ENCODE assay signal across 10 cellular contexts in genomic region chr5:142864293-142865260, GRCh38.
DNase-seq lines count a peak whose midpoint lies in the region; ATAC-seq and TF ChIP-seq lines count a peak whose summit lies in the region.
"Had no signal": no experiment of that assay in that cellular context is flagged by ENCODE, and none has a peak within 500 bp of the region (broad histone marks: within the 10 kb centered on the region; RNA-seq: fewer than 3 reads in every experiment).

No MANE protein-coding gene starts in this region.

- ATAC-seq in left cardiac atrium (no peak), GM21723 (IDR thresholded peaks at IDR 0.05; ENCODE audit: unreplicated experiment) (no peak), GM21825 (IDR thresholded peaks at IDR 0.05; ENCODE audit: unreplicated experiment) (no peak)

- no peaks in the 10 kb centered on the region for H3K9me3 Mint-ChIP-seq in progenitor cell of endocrine pancreas (ENCODE audit: low read depth)

- no peak overlapping the region for H3K4me3 Mint-ChIP-seq in progenitor cell of endocrine pancreas (ENCODE audit: low read depth)

- H3K4me1 Mint-ChIP-seq in progenitor cell of endocrine pancreas (ENCODE audit: low read depth), result peaks cover 40% of the 10 kb centered on the region

- DNase-seq in NCI-H748 (lab: John Stamatoyannopoulos, UW; ENCODE audit: unreplicated experiment), result peak; percentile 6
- no peak for DNase-seq in NCI-H748 treated with DMSO at 0.1 percent for 48 hours (lab: John Stamatoyannopoulos, UW)
- peak; percentile 97 for DNase-seq in SK-MEL-5 (ENCODE audit: low read depth, low spot score)
- peak; percentile 51 for DNase-seq in left cardiac atrium
- no peak for DNase-seq in progenitor cell of endocrine pancreas (ENCODE audit: low spot score, unreplicated experiment)
- no peak for DNase-seq in NK-92 treated with Interleukin-12 subunit alpha and Interleukin-12 subunit beta, amount 100 ng/mL, for 24 hours (lab: John Stamatoyannopoulos, UW)
- DNase-seq: activated gamma-delta T cell, sigmoid colon had no signal

- intact Hi-C loops in left cardiac atrium (cut with DNase I), result no loop called here

- no peaks in the 10 kb centered on the region for H3K27me3 Mint-ChIP-seq in progenitor cell of endocrine pancreas

- TF ChIP-seq CTCF in progenitor cell of endocrine pancreas (IDR thresholded peaks at IDR 0.05; ENCODE audit: unreplicated experiment), result no peak

- no peaks in the 10 kb centered on the region for H3K36me3 Mint-ChIP-seq in progenitor cell of endocrine pancreas (ENCODE audit: insufficient read depth)

- H3K27ac Mint-ChIP-seq in progenitor cell of endocrine pancreas, result peak overlapping the region; percentile 43

- in situ Hi-C loops in SK-MEL-5 (cut with HindIII; ENCODE audit: low pct_unique_long_range_greater_than_20kb, low sequenced_read_pairs), result no loop called here

Comparison
In these comparisons a context has a peak if more than half of its experiments do, and no peak if none do; other contexts are left out.
1. DNase-seq: peak in NCI-H748 (single experiment), SK-MEL-5 (single experiment) and left cardiac atrium (single experiment); none in NCI-H748 treated with DMSO at 0.1 percent for 48 hours (single experiment), progenitor cell of endocrine pancreas (single experiment) and NK-92 treated with Interleukin-12 subunit alpha and Interleukin-12 subunit beta, amount 100 ng/mL, for 24 hours (single experiment).